ENCODE assay signal across 1 cellular context in the genomic region with DNA sequence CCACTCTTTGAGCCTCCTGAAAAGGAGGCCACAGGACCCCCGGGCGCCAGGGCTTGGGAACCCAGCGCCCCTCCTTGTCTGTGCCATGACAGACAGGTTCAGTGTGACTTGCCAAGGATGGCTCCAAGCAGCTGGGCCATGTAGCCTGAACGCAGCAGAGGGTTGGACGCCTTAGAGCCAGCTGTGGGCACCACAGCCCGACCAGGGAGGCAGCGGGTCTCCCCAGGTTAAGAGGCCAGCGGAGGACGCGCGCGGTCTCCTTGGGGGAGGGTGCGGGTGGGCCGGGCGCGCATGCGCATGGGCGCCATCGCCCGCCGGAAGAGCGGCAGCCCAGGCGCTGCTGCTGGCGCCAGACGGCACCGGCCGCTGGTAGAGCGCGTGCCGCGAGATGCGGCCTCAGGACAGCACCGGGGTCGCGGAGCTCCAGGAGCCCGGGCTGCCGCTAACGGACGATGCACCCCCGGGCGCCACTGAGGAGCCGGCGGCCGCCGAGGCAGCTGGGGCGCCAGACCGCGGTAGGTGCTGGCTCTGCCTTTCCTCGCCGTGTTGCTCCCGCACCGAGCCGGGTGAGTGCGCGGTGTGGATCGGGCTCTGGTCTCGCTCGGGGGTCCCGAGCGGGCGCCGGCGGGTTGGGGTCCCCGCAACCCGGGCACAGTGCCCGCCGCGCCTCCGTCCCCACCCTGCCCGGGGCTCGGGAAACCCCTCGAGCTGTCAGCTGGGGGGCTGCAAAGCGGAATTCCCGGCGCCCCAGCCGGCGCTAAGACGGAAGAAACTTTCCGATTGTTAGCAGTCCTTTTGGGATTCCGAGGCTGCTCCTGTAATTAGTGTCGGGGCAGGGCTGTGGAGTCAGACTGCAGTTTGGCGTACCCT.
TF ChIP-seq lines count a peak whose summit lies in the region.

SLC35G1 (plus strand) TSS at position 333 of the 870 bp plus-strand sequence; CDS start at position 389, 56 bp downstream.

TF ChIP-seq in HEK293, 187 proteins besides CTCF, POLR2A, EP300 and RAD21 (continued from another document):
- TF ChIP-seq MZF1 (tag by site-specific recombination; IDR thresholded peaks at IDR 0.05; ENCODE audit: borderline replicate concordance) (no peak), ZNF530 (tag by site-specific recombination; IDR thresholded peaks at IDR 0.05; ENCODE audit: low read depth) (no peak), ZNF555 (tag by site-specific recombination; conservative IDR thresholded peaks at IDR 0.05) (no peak), ZNF324 (tag by site-specific recombination; IDR thresholded peaks at IDR 0.05) (no peak), ZNF114 (tag by site-specific recombination; IDR thresholded peaks at IDR 0.05) (no peak), ZNF654 (tag by site-specific recombination; IDR thresholded peaks at IDR 0.05; ENCODE audit: low read depth) (no peak), ZFP69B (tag by site-specific recombination; IDR thresholded peaks at IDR 0.05) (no peak), ZNF548 (tag by site-specific recombination; IDR thresholded peaks at IDR 0.05) (no peak), HOXD13 (CRISPR knock-in tag; IDR thresholded peaks at IDR 0.05; ENCODE audit: borderline replicate concordance) (no peak)
- TF ChIP-seq, protein P1, sequence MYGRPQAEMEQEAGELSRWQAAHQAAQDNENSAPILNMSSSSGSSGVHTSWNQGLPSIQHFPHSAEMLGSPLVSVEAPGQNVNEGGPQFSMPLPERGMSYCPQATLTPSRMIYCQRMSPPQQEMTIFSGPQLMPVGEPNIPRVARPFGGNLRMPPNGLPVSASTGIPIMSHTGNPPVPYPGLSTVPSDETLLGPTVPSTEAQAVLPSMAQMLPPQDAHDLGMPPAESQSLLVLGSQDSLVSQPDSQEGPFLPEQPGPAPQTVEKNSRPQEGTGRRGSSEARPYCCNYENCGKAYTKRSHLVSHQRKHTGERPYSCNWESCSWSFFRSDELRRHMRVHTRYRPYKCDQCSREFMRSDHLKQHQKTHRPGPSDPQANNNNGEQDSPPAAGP (tag by site-specific recombination; IDR thresholded peaks at IDR 0.05): no peak
- TF ChIP-seq, protein P2, sequence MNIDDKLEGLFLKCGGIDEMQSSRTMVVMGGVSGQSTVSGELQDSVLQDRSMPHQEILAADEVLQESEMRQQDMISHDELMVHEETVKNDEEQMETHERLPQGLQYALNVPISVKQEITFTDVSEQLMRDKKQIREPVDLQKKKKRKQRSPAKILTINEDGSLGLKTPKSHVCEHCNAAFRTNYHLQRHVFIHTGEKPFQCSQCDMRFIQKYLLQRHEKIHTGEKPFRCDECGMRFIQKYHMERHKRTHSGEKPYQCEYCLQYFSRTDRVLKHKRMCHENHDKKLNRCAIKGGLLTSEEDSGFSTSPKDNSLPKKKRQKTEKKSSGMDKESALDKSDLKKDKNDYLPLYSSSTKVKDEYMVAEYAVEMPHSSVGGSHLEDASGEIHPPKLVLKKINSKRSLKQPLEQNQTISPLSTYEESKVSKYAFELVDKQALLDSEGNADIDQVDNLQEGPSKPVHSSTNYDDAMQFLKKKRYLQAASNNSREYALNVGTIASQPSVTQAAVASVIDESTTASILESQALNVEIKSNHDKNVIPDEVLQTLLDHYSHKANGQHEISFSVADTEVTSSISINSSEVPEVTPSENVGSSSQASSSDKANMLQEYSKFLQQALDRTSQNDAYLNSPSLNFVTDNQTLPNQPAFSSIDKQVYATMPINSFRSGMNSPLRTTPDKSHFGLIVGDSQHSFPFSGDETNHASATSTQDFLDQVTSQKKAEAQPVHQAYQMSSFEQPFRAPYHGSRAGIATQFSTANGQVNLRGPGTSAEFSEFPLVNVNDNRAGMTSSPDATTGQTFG (tag by site-specific recombination; IDR thresholded peaks at IDR 0.05; ENCODE audit: borderline replicate concordance): no peak
